8 cellular contexts compared by ENCODE assay signal in the genomic region with DNA sequence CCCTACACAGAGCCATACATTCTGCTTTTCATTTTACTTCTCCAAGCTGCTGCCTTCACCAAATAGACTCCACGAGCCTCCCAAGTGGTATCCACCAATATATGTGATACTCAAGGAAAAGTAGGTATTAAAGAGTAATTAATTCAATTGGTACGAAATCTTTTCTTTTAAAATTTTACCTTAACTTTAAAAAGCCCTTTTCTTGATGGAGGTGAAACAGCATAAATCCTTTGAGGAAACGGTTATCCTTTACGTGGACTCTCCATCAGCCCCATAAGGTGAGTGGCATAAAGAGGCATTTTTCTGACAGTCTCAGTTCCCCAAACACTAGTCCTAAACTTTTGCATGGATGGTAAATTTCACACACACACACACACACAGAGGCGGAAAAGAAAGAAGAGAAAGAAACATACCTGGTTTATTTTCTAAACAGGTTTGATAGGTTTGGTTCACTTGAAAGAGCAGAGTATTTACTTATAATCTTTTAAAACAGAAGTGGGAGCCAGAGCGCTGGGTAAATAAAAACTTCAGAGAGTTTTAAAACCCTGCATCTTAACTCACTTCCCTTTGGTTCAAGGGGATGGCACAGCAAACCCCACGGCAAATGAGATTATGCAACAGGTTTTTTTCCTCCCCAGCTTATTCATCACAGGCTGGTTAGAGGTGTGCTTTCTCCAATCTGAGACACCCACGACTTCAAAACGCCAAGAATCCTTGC. TPM values are rescaled to one million over a fixed set of nuclear protein-coding genes. Genes with fewer than 3 reads are reported as not detected.
DNase-seq lines count a peak whose midpoint lies in the region; ATAC-seq, FAIRE-seq and TF ChIP-seq lines count a peak whose summit lies in the region.

No MANE protein-coding gene starts in this region.

- TF ChIP-seq RAD21 in A549 (conservative IDR thresholded peaks at IDR 0.05 in 1 of 2, IDR thresholded peaks at IDR 0.05 in 1 of 2), result no peak; a peak in 1 of 5 replicates

- intact Hi-C loops in activated CD4-positive, alpha-beta T cell treated with anti-CD3 and anti-CD28 coated beads, Interleukin-2, amount 10 ng/mL, durations not matched to agents 24 days and 14 days (cut with micrococcal nuclease), result loop anchor here (2.0 to 5.0 kb wide), 3 partner anchors 33 to 164 kb away; partner anchors contain the start of gene GPR19
- intact Hi-C loops in dorsolateral prefrontal cortex (cut with DNase I), result loop anchor here (5.0 kb wide), 6 partner anchors 48 to 293 kb away; partner anchors contain the start of genes GPR19 (in 2 of the 2) and LRP6 (in 1 of the 2)

- FAIRE-seq in A549 (lab: Jason Lieb, UNC) (peak; percentile 28), GM12891 (lab: Jason Lieb, UNC) (peak; percentile 48)

- no peak for TF ChIP-seq CTCF in A549 (IDR thresholded peaks at IDR 0.05)
- peak in 4 of 56 donors; percentile 4 to 8 (median 6) for TF ChIP-seq CTCF in dorsolateral prefrontal cortex (IDR thresholded peaks at IDR 0.05 in 54 of 56, conservative IDR thresholded peaks at IDR 0.05 in 2 of 56; ENCODE audit: low read depth in 1 of 56, partially characterized antibody in 56 of 56)

- H3K9me3 ChIP-seq in A549, result no peaks in the 10 kb centered on the region

- peak overlapping the region; percentile 70 for H3K4me2 ChIP-seq in A549

- TF ChIP-seq EP300 in A549 (IDR thresholded peaks at IDR 0.05), result no peak

- H3K4me3 ChIP-seq in A549 (peak overlapping the region; percentile 93), dorsolateral prefrontal cortex (peak overlapping the region; percentile 59 to 94 (median 80))

- peak overlapping the region; percentile 90 for H3K27ac Mint-ChIP-seq in activated CD4-positive, alpha-beta T cell treated with anti-CD3 and anti-CD28 coated beads, Interleukin-2, amount 10 ng/mL, durations not matched to agents 24 days and 14 days

- DNase-seq in A549 (ENCODE audit: low read depth in 1 of 2, low spot score in 1 of 2) (peak; percentile 71 to 83), GM12891 (ENCODE audit: insufficient read length, low spot score) (no peak), NCI-H2227 treated with DMSO at 0.1 percent for 48 hours (lab: John Stamatoyannopoulos, UW) (peak; percentile 15), dorsolateral prefrontal cortex (peak in 1 of 10 donors; percentile 28), medulla oblongata (ENCODE audit: extremely low spot score) (peak; percentile 86), UCSD-AML1 (lab: John Stamatoyannopoulos, UW; ENCODE audit: unreplicated experiment) (no peak)
- DNase-seq in activated CD4-positive, alpha-beta T cell treated with anti-CD3 and anti-CD28 coated beads, Interleukin-2, amount 10 ng/mL, durations not matched to agents 24 days and 14 days, result peak; percentile 91
- peak; percentile 23 to 31 for DNase-seq in stimulated activated CD8-positive, alpha-beta memory T cell treated with anti-CD3 and anti-CD28 coated beads, Interleukin-7, amount 100 ng/mL, for 1 hour (ENCODE audit: low read depth in 2 of 2)

- H3K36me3 Mint-ChIP-seq in activated CD4-positive, alpha-beta T cell treated with anti-CD3 and anti-CD28 coated beads, Interleukin-2, amount 10 ng/mL, durations not matched to agents 24 days and 14 days (ENCODE audit: low read depth), result peaks cover 20% of the 10 kb centered on the region

- ATAC-seq in A549, result peak in 1 of 2 experiments; percentile 51; a peak in 3 of 6 replicates

- H3K4me1 Mint-ChIP-seq in activated CD4-positive, alpha-beta T cell treated with anti-CD3 and anti-CD28 coated beads, Interleukin-2, amount 10 ng/mL, durations not matched to agents 24 days and 14 days, result peaks cover 36% of the 10 kb centered on the region

- H3K4me3 Mint-ChIP-seq in activated CD4-positive, alpha-beta T cell treated with anti-CD3 and anti-CD28 coated beads, Interleukin-2, amount 10 ng/mL, durations not matched to agents 24 days and 14 days, result peak overlapping the region; percentile 88

- peak overlapping the region; percentile 98 for H3K27ac ChIP-seq in A549
- peak overlapping the region; percentile 93 to 100 (median 99) for H3K27ac ChIP-seq in dorsolateral prefrontal cortex

- TF ChIP-seq POLR2A in A549 (IDR thresholded peaks at IDR 0.05; ENCODE audit: low read length) (no peak), GM12891 (IDR thresholded peaks at IDR 0.05; ENCODE audit: low read depth, low read length) (peak; percentile 80)

- POLR2A ChIA-PET in A549 (lab: Yijun Ruan, JAX), result interaction anchor here (1.0 kb wide), 1 partner anchor 209 kb away, joined by 4 read pairs; no protein-coding TSS in a partner anchor

- peaks cover 37% of the 10 kb centered on the region for H3K4me1 ChIP-seq in A549

- H3K9me3 Mint-ChIP-seq in activated CD4-positive, alpha-beta T cell treated with anti-CD3 and anti-CD28 coated beads, Interleukin-2, amount 10 ng/mL, durations not matched to agents 24 days and 14 days, result no peaks in the 10 kb centered on the region

- H3K27me3 Mint-ChIP-seq in activated CD4-positive, alpha-beta T cell treated with anti-CD3 and anti-CD28 coated beads, Interleukin-2, amount 10 ng/mL, durations not matched to agents 24 days and 14 days, result no peaks in the 10 kb centered on the region

- WGBS in A549 (ENCODE audit: missing lambda C conversion rate), result 7% methylated on average over 9 of the region's 9 CpGs

- no peaks in the 10 kb centered on the region for H3K27me3 ChIP-seq in dorsolateral prefrontal cortex

- CTCF ChIA-PET in A549 (lab: Yijun Ruan, JAX), result interaction anchor here (0.5 to 1.7 kb wide), 5 partner anchors 10 to 193 kb away, joined by 3 to 7 read pairs (median 3); no protein-coding TSS in a partner anchor

TF ChIP-seq in A549, 52 proteins besides CTCF, POLR2A, EP300 and RAD21:
- peak; percentile 85 to 93 for TF ChIP-seq CEBPB (IDR thresholded peaks at IDR 0.05)
- no peak for TF ChIP-seq KDM1A (IDR thresholded peaks at IDR 0.05; ENCODE audit: low read depth)
- no peak for TF ChIP-seq FOSL2 (IDR thresholded peaks at IDR 0.05)
- peak; percentile 37; the same call in 1 of the 2 replicates for TF ChIP-seq FOSL2 (CRISPR knock-in tag; IDR thresholded peaks at IDR 0.05)
- no peak for TF ChIP-seq CBX2 (IDR thresholded peaks at IDR 0.05; ENCODE audit: borderline replicate concordance, low read depth)
- TF ChIP-seq EHMT2 (IDR thresholded peaks at IDR 0.05; ENCODE audit: low read depth), result no peak

TF ChIP-seq in GM12891, 5 proteins besides CTCF, POLR2A, EP300 and RAD21:
- TF ChIP-seq PAX5 (IDR thresholded peaks at IDR 0.05; ENCODE audit: insufficient read depth, low read length, severe bottlenecking), result no peak
- TF ChIP-seq POLR2AphosphoS5 (IDR thresholded peaks at IDR 0.05; ENCODE audit: low read depth, low read length), result peak; percentile 66
- TF ChIP-seq SPI1 (IDR thresholded peaks at IDR 0.05; ENCODE audit: low read depth, low read length), result peak; percentile 84
- TF ChIP-seq POU2F2 (IDR thresholded peaks at IDR 0.05; ENCODE audit: low read depth, low read length), result peak; percentile 84
- TF ChIP-seq TAF1 (IDR thresholded peaks at IDR 0.05; ENCODE audit: low read depth, low read length), result peak; percentile 52

RNA-seq across cellular contexts. Expression of gene DUSP16, which starts 1.9 kb away (rescaled TPM):
- 34.7 and 43.0 TPM in 2 replicates for polyA plus RNA-seq in A549 (2011; rRNA removed)
- polyA plus RNA-seq in A549 (2012; cell fraction: cytosol; rRNA removed), result 5.9 and 7.2 TPM in 2 replicates
- 6.1 and 6.2 TPM in 2 replicates for polyA plus RNA-seq in A549 (2012; cell fraction: nucleus; rRNA removed)
- 13.1 to 19.0 TPM (median 18.2 TPM) in 3 replicates for polyA plus RNA-seq in A549 (2017; fragmentation: RNase III; extraction: RNeasy Plus Mini Kit Qiagen cat#74134 plus additional on column Dnase treatment)
- polyA minus RNA-seq in A549 (2011; rRNA and poly(A)+ RNA removed), result 40.7 and 54.4 TPM in 2 replicates
- 22.6 TPM for polyA plus RNA-seq in GM12891 (2012; ENCODE audit: low read depth, missing spikeins)
- 48.3 and 51.2 TPM in 2 replicates for total RNA-seq in activated CD4-positive, alpha-beta T cell treated with anti-CD3 and anti-CD28 coated beads, Interleukin-2, amount 10 ng/mL, durations not matched to agents 24 days and 14 days
- 10 to 100 TPM; 12.2 to 57.9 (median 21.4) TPM for total RNA-seq in dorsolateral prefrontal cortex

RNA-seq across cellular contexts. Expression of gene CREBL2, which starts 50.9 kb away (rescaled TPM):
- 30.9 and 31.4 TPM in 2 replicates for polyA plus RNA-seq in A549 (2011; rRNA removed)
- polyA plus RNA-seq in A549 (2012; cell fraction: cytosol; rRNA removed), result 8.2 and 9.4 TPM in 2 replicates
- 2.9 and 4.2 TPM in 2 replicates for polyA plus RNA-seq in A549 (2012; cell fraction: nucleus; rRNA removed)
- polyA plus RNA-seq in A549 (2017; fragmentation: RNase III; extraction: RNeasy Plus Mini Kit Qiagen cat#74134 plus additional on column Dnase treatment), result 21.9 to 24.3 TPM (median 23.9 TPM) in 3 replicates
- polyA minus RNA-seq in A549 (2011; rRNA and poly(A)+ RNA removed), result 12.2 and 13.6 TPM in 2 replicates
- 9.9 TPM for polyA plus RNA-seq in GM12891 (2012; ENCODE audit: low read depth, missing spikeins)
- 17.3 TPM in 2 replicates for total RNA-seq in activated CD4-positive, alpha-beta T cell treated with anti-CD3 and anti-CD28 coated beads, Interleukin-2, amount 10 ng/mL, durations not matched to agents 24 days and 14 days
- 10 to 100 TPM; 26.6 to 75.3 (median 48.9) TPM for total RNA-seq in dorsolateral prefrontal cortex

Comparison
In these comparisons a context has a peak if more than half of its experiments do, and no peak if none do; other contexts are left out.
1. DNase-seq: peak in A549 (2 of 2), NCI-H2227 treated with DMSO at 0.1 percent for 48 hours (single experiment), activated CD4-positive, alpha-beta T cell treated with anti-CD3 and anti-CD28 coated beads, Interleukin-2, amount 10 ng/mL, durations not matched to agents 24 days and 14 days (single experiment), medulla oblongata (single experiment) and stimulated activated CD8-positive, alpha-beta memory T cell treated with anti-CD3 and anti-CD28 coated beads, Interleukin-7, amount 100 ng/mL, for 1 hour (2 of 2); none in GM12891 (single experiment) and UCSD-AML1 (single experiment).